Comparison of ENCODE assay signal across 24 cellular contexts in genomic region chr3:136836511-136837156, GRCh38. TPM values are rescaled to one million over a fixed set of nuclear protein-coding genes. Genes with fewer than 3 reads are reported as not detected.
DNase-seq lines count a peak whose midpoint lies in the region; ATAC-seq, FAIRE-seq and TF ChIP-seq lines count a peak whose summit lies in the region.
"Had no signal": no experiment of that assay in that cellular context is flagged by ENCODE, and none has a peak within 500 bp of the region (broad histone marks: within the 10 kb centered on the region; RNA-seq: fewer than 3 reads in every experiment).

No MANE protein-coding gene starts in this region.

- H3K36me3 Mint-ChIP-seq in activated T-cell treated with anti-CD3 and anti-CD28 coated beads, Interleukin-2, amount 50 U/mL, for 72 hours (ENCODE audit: insufficient read depth in 2 of 2) = peaks cover 0 to 7% of the 10 kb centered on the region in 2 donors
- peaks cover 26% of the 10 kb centered on the region for H3K36me3 Mint-ChIP-seq in stimulated activated effector memory CD8-positive, alpha-beta T cell treated with anti-CD3 and anti-CD28 coated beads, Interleukin-12 subunit alpha, Interleukin-12 subunit beta, amount 100 ng/mL, for 72 hours

- dilution Hi-C loops in endothelial cell of umbilical vein (cut with MboI; ENCODE audit: extremely low pct_ligation_motif_present, low sequenced_read_pairs) = no loop called here

- H3K36me3 ChIP-seq in endothelial cell of umbilical vein (ENCODE audit: control insufficient read depth in 2 of 2, extremely low read depth in 1 of 2, insufficient read depth in 2 of 2, low read length in 2 of 2) = no peaks in the 10 kb centered on the region
- H3K36me3 ChIP-seq in mucosa of descending colon (ENCODE audit: low read depth) = no peaks in the 10 kb centered on the region
- H3K36me3 ChIP-seq: right atrium auricular region had no signal

- no peaks in the 10 kb centered on the region for H3K9me1 ChIP-seq in endothelial cell of umbilical vein (replicated peaks; ENCODE audit: control insufficient read depth, extremely low read depth, insufficient read depth, low read length)

- peaks cover 59% of the 10 kb centered on the region for H3K79me2 ChIP-seq in endothelial cell of umbilical vein (ENCODE audit: control insufficient read depth, insufficient read depth, low read length)

- no peak overlapping the region for H3K4me2 ChIP-seq in endothelial cell of umbilical vein (ENCODE audit: insufficient read depth, low read length)
- H3K4me2 ChIP-seq: BLaER1 had no signal

- no peak overlapping the region for H3K9ac ChIP-seq in endothelial cell of umbilical vein (replicated peaks; ENCODE audit: extremely low read depth, insufficient read depth, low read length)
- H3K9ac ChIP-seq: BLaER1 had no signal

- peaks cover 17% of the 10 kb centered on the region for H3K4me1 Mint-ChIP-seq in activated T-cell treated with anti-CD3 and anti-CD28 coated beads, Interleukin-2, amount 50 U/mL, for 72 hours (ENCODE audit: low read depth)
- peaks cover 25% of the 10 kb centered on the region for H3K4me1 Mint-ChIP-seq in stimulated activated effector memory CD8-positive, alpha-beta T cell treated with anti-CD3 and anti-CD28 coated beads, Interleukin-12 subunit alpha, Interleukin-12 subunit beta, amount 100 ng/mL, for 72 hours

- no peak for DNase-seq in activated T-cell treated with anti-CD3 and anti-CD28 coated beads, Interleukin-2, amount 50 U/mL, for 72 hours
- DNase-seq in activated T-cell treated with anti-CD3 and anti-CD28 coated beads, Interleukin-2, amount 50 U/mL, for 1 hour = no peak
- DNase-seq in NCI-H446 treated with DMSO at 0.1 percent for 48 hours (lab: John Stamatoyannopoulos, UW) (peak; percentile 97), endothelial cell of umbilical vein (ENCODE audit: low read depth, low spot score) (no peak), hypothalamus (lab: John Stamatoyannopoulos, UW) (no peak), mucosa of descending colon (no peak), ACHN (no peak)
- no peak for DNase-seq in stimulated activated effector memory CD8-positive, alpha-beta T cell treated with anti-CD3 and anti-CD28 coated beads, Interleukin-12 subunit alpha, Interleukin-12 subunit beta, amount 100 ng/mL, for 72 hours (ENCODE audit: low spot score in 2 of 2)
- DNase-seq: activated CD4-positive, alpha-beta T cell treated with anti-CD3 and anti-CD28 coated beads, Interleukin-2, amount 10 ng/mL, durations not matched to agents 7 days and 5 days; activated CD8-positive, alpha-beta memory T cell treated with anti-CD3 and anti-CD28 coated beads, Interleukin-2, amount 50 U/mL, for 4 hours; activated effector memory CD4-positive, alpha-beta T cell treated with Interleukin-2 at 50 U/mL for 16 hours; cortex of kidney; GDM1; GOT3; left ventricle myocardium superior; NCI-H1092; NCI-H2081 treated with DMSO at 0.1 percent for 48 hours; NCI-H510A treated with DMSO at 0.1 percent for 48 hours; stimulated activated CD8-positive, alpha-beta memory T cell treated with anti-CD3 and anti-CD28 coated beads, Interleukin-4, amount 100 ng/mL, for 48 hours; testis had no signal

- no peak for FAIRE-seq in endothelial cell of umbilical vein (lab: Jason Lieb, UNC)
- FAIRE-seq: endometrium, TTC549 had no signal

- H3K9me3 Mint-ChIP-seq in activated T-cell treated with anti-CD3 and anti-CD28 coated beads, Interleukin-2, amount 50 U/mL, for 72 hours = no peaks in the 10 kb centered on the region
- H3K9me3 Mint-ChIP-seq in stimulated activated effector memory CD8-positive, alpha-beta T cell treated with anti-CD3 and anti-CD28 coated beads, Interleukin-12 subunit alpha, Interleukin-12 subunit beta, amount 100 ng/mL, for 72 hours = no peaks in the 10 kb centered on the region
- H3K9me3 Mint-ChIP-seq: activated CD4-positive, alpha-beta T cell treated with anti-CD3 and anti-CD28 coated beads, Interleukin-2, amount 10 ng/mL, durations not matched to agents 7 days and 5 days had no signal

- H3K4me3 ChIP-seq in endothelial cell of umbilical vein (replicated peaks in 1 of 3; ENCODE audit: insufficient read depth in 1 of 3, low read depth in 1 of 3, low read length in 3 of 3) (no peak overlapping the region), mucosa of descending colon (no peak overlapping the region)
- H3K4me3 ChIP-seq: BLaER1, right atrium auricular region, testis had no signal

- H4K20me1 ChIP-seq in endothelial cell of umbilical vein (replicated peaks; ENCODE audit: control insufficient read depth, extremely low read depth, insufficient read depth, low read length) = peaks cover 2% of the 10 kb centered on the region
- H4K20me1 ChIP-seq: BLaER1 had no signal

- H2AFZ ChIP-seq in endothelial cell of umbilical vein (ENCODE audit: low read depth, low read length) = no peak overlapping the region

- in situ Hi-C loops in ACHN (cut with HindIII; ENCODE audit: low pct_ligation_motif_present, low pct_unique_long_range_greater_than_20kb, low sequenced_read_pairs) = no loop called here

- no peak for TF ChIP-seq POLR2A in endothelial cell of umbilical vein (IDR thresholded peaks at IDR 0.05; ENCODE audit: low read depth, low read length)

- TF ChIP-seq CTCF in endothelial cell of umbilical vein (IDR thresholded peaks at IDR 0.05; ENCODE audit: extremely low read depth in 1 of 2, insufficient read depth in 1 of 2, low read depth in 1 of 2, low read length in 2 of 2) (no peak), mucosa of descending colon (IDR thresholded peaks at IDR 0.05) (no peak)

- no peak overlapping the region for H3K4me3 Mint-ChIP-seq in activated T-cell treated with anti-CD3 and anti-CD28 coated beads, Interleukin-2, amount 50 U/mL, for 72 hours
- no peak overlapping the region for H3K4me3 Mint-ChIP-seq in stimulated activated effector memory CD8-positive, alpha-beta T cell treated with anti-CD3 and anti-CD28 coated beads, Interleukin-12 subunit alpha, Interleukin-12 subunit beta, amount 100 ng/mL, for 72 hours
- H3K4me3 Mint-ChIP-seq: activated CD4-positive, alpha-beta T cell treated with anti-CD3 and anti-CD28 coated beads, Interleukin-2, amount 10 ng/mL, durations not matched to agents 7 days and 5 days had no signal

- ATAC-seq in activated T-cell treated with anti-CD3 and anti-CD28 coated beads, Interleukin-2, amount 50 U/mL, for 72 hours (replicated peaks in 1 of 2) = no peak
- ATAC-seq in stimulated activated effector memory CD8-positive, alpha-beta T cell treated with anti-CD3 and anti-CD28 coated beads, Interleukin-12 subunit alpha, Interleukin-12 subunit beta, amount 100 ng/mL, for 72 hours = no peak
- no peak for ATAC-seq in mucosa of descending colon
- ATAC-seq: left ventricle myocardium superior had no signal

- CTCF ChIA-PET in endothelial cell of umbilical vein (lab: Charles Lee) = interaction anchor here (0.5 to 2.4 kb wide), 4 partner anchors 18 to 36 kb away, joined by 3 to 10 read pairs (median 4); partner anchors contain the start of genes NCK1 and SLC35G2

- BruUV-seq in endothelial cell of umbilical vein (replicated peaks; lab: Mats Ljungman, UMichigan) = no TSS peak

- H3K9me3 ChIP-seq in endothelial cell of umbilical vein (replicated peaks; ENCODE audit: control insufficient read depth, insufficient read depth, low read length) = no peaks in the 10 kb centered on the region
- H3K9me3 ChIP-seq in mucosa of descending colon = no peaks in the 10 kb centered on the region
- H3K9me3 ChIP-seq: BLaER1, right atrium auricular region, testis had no signal

- peak overlapping the region; percentile 54 for H3K27ac Mint-ChIP-seq in activated T-cell treated with anti-CD3 and anti-CD28 coated beads, Interleukin-2, amount 50 U/mL, for 72 hours
- peak overlapping the region; percentile 38 for H3K27ac Mint-ChIP-seq in stimulated activated effector memory CD8-positive, alpha-beta T cell treated with anti-CD3 and anti-CD28 coated beads, Interleukin-12 subunit alpha, Interleukin-12 subunit beta, amount 100 ng/mL, for 72 hours
- H3K27ac Mint-ChIP-seq: activated CD4-positive, alpha-beta T cell treated with anti-CD3 and anti-CD28 coated beads, Interleukin-2, amount 10 ng/mL, durations not matched to agents 7 days and 5 days had no signal

- POLR2A ChIA-PET in endothelial cell of umbilical vein (lab: Charles Lee) = no interaction called here

- intact Hi-C loops in endothelial cell of umbilical vein (cut with micrococcal nuclease) (loop anchor here (5.0 kb wide), 1 partner anchor 639 kb away; the partner anchor contains the start of gene MSL2), mucosa of descending colon (cut with DNase I, micrococcal nuclease) (no loop called here)

- H3K27ac ChIP-seq in endothelial cell of umbilical vein (ENCODE audit: insufficient read depth, low read depth, low read length) = peak overlapping the region; percentile 7
- H3K27ac ChIP-seq: BLaER1, testis had no signal

- peaks cover 54% of the 10 kb centered on the region for H3K4me1 ChIP-seq in endothelial cell of umbilical vein (ENCODE audit: control insufficient read depth, extremely low read depth, insufficient read depth, low read length)
- no peaks in the 10 kb centered on the region for H3K4me1 ChIP-seq in mucosa of descending colon (ENCODE audit: low read depth)

- peaks cover 9% of the 10 kb centered on the region for H3K27me3 Mint-ChIP-seq in activated T-cell treated with anti-CD3 and anti-CD28 coated beads, Interleukin-2, amount 50 U/mL, for 72 hours (ENCODE audit: low read depth)

- no peaks in the 10 kb centered on the region for H3K27me3 ChIP-seq in endothelial cell of umbilical vein (ENCODE audit: control insufficient read depth in 2 of 2, insufficient read depth in 2 of 2, low read length in 2 of 2)
- H3K27me3 ChIP-seq: BLaER1, right atrium auricular region, testis had no signal

RNA-seq across cellular contexts. Expression of gene SLC35G2, which starts 17.7 kb away (rescaled TPM):
- 1 to 10 TPM; 3.7 to 5.4 TPM for total RNA-seq in activated T-cell treated with anti-CD3 and anti-CD28 coated beads, Interleukin-2, amount 50 U/mL, for 72 hours
- total RNA-seq in endothelial cell of umbilical vein (17.7 and 19.4 TPM in 2 replicates), mucosa of descending colon (1 to 10 TPM in 2 of 3 donors, under 1 TPM in 1; 0.41 to 2.4 (median 1.9) TPM)
- 19.6 and 23.9 TPM in 2 replicates for polyA plus RNA-seq in endothelial cell of umbilical vein
- 13.1 and 14.1 TPM in 2 replicates for polyA plus RNA-seq in endothelial cell of umbilical vein (2011; cell fraction: cytosol; rRNA removed)
- 48.0 and 48.6 TPM in 2 replicates for polyA plus RNA-seq in endothelial cell of umbilical vein (2011; cell fraction: nucleus; rRNA removed)
- 14.4 and 15.4 TPM in 2 replicates for polyA plus RNA-seq in endothelial cell of umbilical vein (2012)
- 21.1 and 26.1 TPM in 2 replicates for polyA minus RNA-seq in endothelial cell of umbilical vein
- 5.7 TPM for polyA minus RNA-seq in endothelial cell of umbilical vein (2011; cell fraction: cytosol; rRNA and poly(A)+ RNA removed)
- 23.6 and 25.1 TPM in 2 replicates for polyA minus RNA-seq in endothelial cell of umbilical vein (2011; cell fraction: nucleus; rRNA and poly(A)+ RNA removed)

RNA-seq across cellular contexts. Expression of gene NCK1, which starts 25.4 kb away (rescaled TPM):
- total RNA-seq in activated T-cell treated with anti-CD3 and anti-CD28 coated beads, Interleukin-2, amount 50 U/mL, for 72 hours = 10 to 100 TPM; 45.8 to 46.6 TPM
- total RNA-seq in endothelial cell of umbilical vein (45.1 and 52.2 TPM in 2 replicates), mucosa of descending colon (10 to 100 TPM; 47.0 to 56.4 (median 50.1) TPM)
- 13.6 and 19.3 TPM in 2 replicates for polyA plus RNA-seq in endothelial cell of umbilical vein
- polyA plus RNA-seq in endothelial cell of umbilical vein (2011; cell fraction: cytosol; rRNA removed) = 38.4 and 41.2 TPM in 2 replicates
- polyA plus RNA-seq in endothelial cell of umbilical vein (2011; cell fraction: nucleus; rRNA removed) = 34.6 and 44.7 TPM in 2 replicates
- polyA plus RNA-seq in endothelial cell of umbilical vein (2012) = 40.2 and 49.7 TPM in 2 replicates
- 38.0 and 39.3 TPM in 2 replicates for polyA minus RNA-seq in endothelial cell of umbilical vein
- 23.4 TPM for polyA minus RNA-seq in endothelial cell of umbilical vein (2011; cell fraction: cytosol; rRNA and poly(A)+ RNA removed)
- polyA minus RNA-seq in endothelial cell of umbilical vein (2011; cell fraction: nucleus; rRNA and poly(A)+ RNA removed) = 62.4 and 73.0 TPM in 2 replicates
